Comparison of ENCODE assay signal across 21 cellular contexts in genomic region chr21:36185498-36185897, GRCh38.
"Had no signal": no experiment of that assay in that cellular context is flagged by ENCODE, and none has a peak within 500 bp of the region (broad histone marks: within the 10 kb centered on the region; RNA-seq: fewer than 3 reads in every experiment).

No MANE protein-coding gene starts in this region.

- H3K9me3 ChIP-seq: esophagus squamous epithelium, gastroesophageal sphincter, left lung, lower lobe of right lung, ovary, right atrium auricular region, sigmoid colon, thyroid gland had no signal

- H3K4me3 ChIP-seq: esophagus squamous epithelium, gastroesophageal sphincter, left lung, lower lobe of right lung, ovary, right atrium auricular region, sigmoid colon, skin epidermis, thyroid gland had no signal

- H3K9me3 Mint-ChIP-seq: dendritic cell treated with granulocyte-macrophage colony-stimulating factor and Interleukin-4, amounts not matched to agents 40 ng/mL and 50 ng/mL, for 4 days; effector memory CD8-positive, alpha-beta T cell; memory B cell; natural killer cell; neural crest cell had no signal

- H3K36me3 Mint-ChIP-seq: natural killer cell had no signal

- H3K27ac ChIP-seq: esophagus squamous epithelium, gastroesophageal sphincter, lower lobe of right lung, ovary, right atrium auricular region, sigmoid colon, skin epidermis, thyroid gland had no signal

- H3K4me3 Mint-ChIP-seq: dendritic cell treated with granulocyte-macrophage colony-stimulating factor and Interleukin-4, amounts not matched to agents 40 ng/mL and 50 ng/mL, for 4 days; effector memory CD8-positive, alpha-beta T cell; memory B cell; mesothelial cell of epicardium; natural killer cell; neural crest cell had no signal

- H3K36me3 ChIP-seq: left lung, lower lobe of right lung, ovary, right atrium auricular region, sigmoid colon, thyroid gland had no signal

- DNase-seq: effector memory CD8-positive, alpha-beta T cell; esophagus squamous epithelium; foreskin fibroblast; glutamatergic neuron; islet precursor cell; left lung; lower lobe of right lung; natural killer cell; nucleus accumbens; ovary; sigmoid colon; stimulated activated CD4-positive, alpha-beta T cell treated with anti-CD3 and anti-CD28 coated beads, Interleukin-2, amount 100 ng/mL, for 48 hours; stimulated activated naive CD4-positive, alpha-beta T cell treated with Interleukin-2 at 50 U/mL for 16 hours; thyroid gland had no signal

- H3K27ac Mint-ChIP-seq: dendritic cell treated with granulocyte-macrophage colony-stimulating factor and Interleukin-4, amounts not matched to agents 40 ng/mL and 50 ng/mL, for 4 days; effector memory CD8-positive, alpha-beta T cell; memory B cell; mesothelial cell of epicardium had no signal

- H3K27me3 Mint-ChIP-seq: dendritic cell treated with granulocyte-macrophage colony-stimulating factor and Interleukin-4, amounts not matched to agents 40 ng/mL and 50 ng/mL, for 4 days; effector memory CD8-positive, alpha-beta T cell; memory B cell had no signal

- ATAC-seq: effector memory CD8-positive, alpha-beta T cell; gastroesophageal sphincter; left lung; lower lobe of right lung; natural killer cell had no signal

- H3K27me3 ChIP-seq: esophagus squamous epithelium, gastroesophageal sphincter, left lung, ovary, right atrium auricular region, sigmoid colon, thyroid gland had no signal
